ENCODE assay signal across 8 cellular contexts in genomic region chr12:44874981-44875416, GRCh38. TPM values are rescaled to one million over a fixed set of nuclear protein-coding genes. Genes with fewer than 3 reads are reported as not detected.
DNase-seq lines count a peak whose midpoint lies in the region; ATAC-seq and TF ChIP-seq lines count a peak whose summit lies in the region.

No MANE protein-coding gene starts in this region.

- peak overlapping the region; percentile 99 for H3K4me3 Mint-ChIP-seq in activated T-cell treated with anti-CD3 and anti-CD28 coated beads, Interleukin-2, amount 50 U/mL, for 4 hours

- peaks cover 43% of the 10 kb centered on the region for H3K4me1 Mint-ChIP-seq in activated T-cell treated with anti-CD3 and anti-CD28 coated beads, Interleukin-2, amount 50 U/mL, for 4 hours (ENCODE audit: low read depth)

- peak; percentile 9 for DNase-seq in AG20443 (ENCODE audit: low spot score)
- peak; percentile 20 for DNase-seq in activated T-cell treated with anti-CD3 and anti-CD28 coated beads, Interleukin-2, amount 50 U/mL, for 4 hours
- peak; percentile 12 for DNase-seq in stimulated activated CD4-positive, alpha-beta T cell treated with anti-CD3 and anti-CD28 coated beads, Interleukin-4, amount 100 ng/mL, for 1 hour
- no peak for DNase-seq in erythroblast (lab: John Stamatoyannopoulos, UW)
- no peak for DNase-seq in AG08395 (ENCODE audit: low spot score)

- peaks cover 16% of the 10 kb centered on the region for H3K27me3 Mint-ChIP-seq in activated T-cell treated with anti-CD3 and anti-CD28 coated beads, Interleukin-2, amount 50 U/mL, for 4 hours (ENCODE audit: low read depth)

- ATAC-seq in HG02884 (IDR thresholded peaks at IDR 0.05; ENCODE audit: unreplicated experiment) (peak; percentile 4), HG02840 (IDR thresholded peaks at IDR 0.05; ENCODE audit: low FRiP score, unreplicated experiment) (no peak)
- ATAC-seq in activated T-cell treated with anti-CD3 and anti-CD28 coated beads, Interleukin-2, amount 50 U/mL, for 4 hours: peak in 1 of 2 donors; percentile 11

- H3K9me3 Mint-ChIP-seq in activated T-cell treated with anti-CD3 and anti-CD28 coated beads, Interleukin-2, amount 50 U/mL, for 4 hours: peaks cover 24% of the 10 kb centered on the region

- H3K4me3 ChIP-seq in iPS-11a (ENCODE audit: low read depth, low read length): peak overlapping the region; percentile 77

- peaks cover 14% of the 10 kb centered on the region for H3K36me3 Mint-ChIP-seq in activated T-cell treated with anti-CD3 and anti-CD28 coated beads, Interleukin-2, amount 50 U/mL, for 4 hours (ENCODE audit: insufficient read depth)

- no peak for TF ChIP-seq POLR2A in erythroblast (IDR thresholded peaks at IDR 0.05; ENCODE audit: low read length)

RNA-seq across cellular contexts. Expression of gene NELL2, which starts 1.1 kb away (rescaled TPM):
- total RNA-seq in activated T-cell treated with anti-CD3 and anti-CD28 coated beads, Interleukin-2, amount 50 U/mL, for 4 hours: 10 to 100 TPM; 19.9 to 32.0 (median 22.8) TPM

Comparison
In these comparisons a context has a peak if more than half of its experiments do, and no peak if none do; other contexts are left out.
1. DNase-seq: peak in AG20443 (single experiment), activated T-cell treated with anti-CD3 and anti-CD28 coated beads, Interleukin-2, amount 50 U/mL, for 4 hours (single experiment) and stimulated activated CD4-positive, alpha-beta T cell treated with anti-CD3 and anti-CD28 coated beads, Interleukin-4, amount 100 ng/mL, for 1 hour (single experiment); none in erythroblast (0 of 2) and AG08395 (single experiment).